In the genomic region with DNA sequence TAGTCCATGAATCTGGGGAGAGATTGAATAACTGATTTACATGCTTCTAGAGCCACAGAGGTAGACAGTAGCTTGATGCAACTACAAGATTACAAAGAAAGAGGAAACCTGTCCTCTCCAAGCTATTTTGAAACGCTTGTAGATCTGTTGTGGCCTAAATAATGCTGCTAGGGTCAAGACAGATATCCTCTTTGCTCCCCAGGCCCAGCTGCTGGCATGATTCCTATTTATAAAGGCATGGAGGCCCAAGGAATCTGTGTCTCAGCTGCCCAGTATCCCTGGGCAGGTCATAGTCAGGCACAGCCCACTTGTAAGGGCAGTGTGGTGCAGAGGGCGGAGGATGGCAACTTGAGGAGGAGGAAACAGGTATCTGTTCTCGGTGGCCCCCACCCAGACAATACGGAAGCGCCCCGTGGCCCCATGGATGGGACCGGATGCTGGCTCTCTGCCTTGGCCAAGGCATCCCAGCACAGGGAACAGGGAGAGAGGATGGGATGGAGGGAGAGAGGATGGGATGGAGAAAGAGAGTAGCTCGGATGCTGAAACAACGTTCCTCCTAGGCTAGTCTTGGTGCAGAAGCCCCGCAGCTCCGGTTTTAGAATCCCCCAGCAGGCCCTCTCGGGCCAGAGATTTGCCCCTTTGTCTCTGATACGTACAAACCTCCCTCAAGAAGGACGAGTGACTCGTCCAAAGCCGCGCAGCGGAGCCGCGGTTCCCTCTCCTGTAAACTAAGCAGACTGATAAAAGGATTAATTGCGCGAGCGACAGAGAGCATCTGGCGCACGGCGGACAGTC, we compare ENCODE assay signal across 8 cellular contexts. TPM values are rescaled to one million over a fixed set of nuclear protein-coding genes. Genes with fewer than 3 reads are reported as not detected.
DNase-seq lines count a peak whose midpoint lies in the region; ATAC-seq and TF ChIP-seq lines count a peak whose summit lies in the region.

No MANE protein-coding gene starts in this region.

- DNase-seq in CD1c-positive myeloid dendritic cell (ENCODE audit: extremely low spot score) (peak; percentile 37), mucosa of gallbladder (ENCODE audit: low spot score) (peak; percentile 28), thyroid gland (peak; percentile 13 to 20), islet precursor cell (no peak)
- DNase-seq in effector memory CD4-positive, alpha-beta T cell = peak; percentile 8 to 31 (median 15)

- peak overlapping the region; percentile 75 for H3K4me3 ChIP-seq in effector memory CD4-positive, alpha-beta T cell (ENCODE audit: insufficient read depth, low read depth, low read length, poor library complexity, severe bottlenecking)
- H3K4me3 ChIP-seq in thyroid gland (replicated peaks in 1 of 3) = peak overlapping the region in 2 of 3 donors; percentile 19 to 64

- H3K4me1 ChIP-seq in effector memory CD4-positive, alpha-beta T cell (ENCODE audit: control insufficient read depth, insufficient read depth, low read length, poor library complexity, severe bottlenecking) = peaks cover 7% of the 10 kb centered on the region
- peaks cover 12 to 19% of the 10 kb centered on the region in 2 donors for H3K4me1 ChIP-seq in thyroid gland

- ATAC-seq in GM19351 (IDR thresholded peaks at IDR 0.05; ENCODE audit: unreplicated experiment) (peak; percentile 30), HG03432 (IDR thresholded peaks at IDR 0.05; ENCODE audit: unreplicated experiment) (peak; percentile 24)
- peak; percentile 1 to 4 for ATAC-seq in activated CD4-positive, CD25-positive, alpha-beta regulatory T cell treated with anti-CD3 and anti-CD28 coated beads, Interleukin-2, amount 50 U/mL, for 24 hours

- no peaks in the 10 kb centered on the region for H3K9me3 ChIP-seq in effector memory CD4-positive, alpha-beta T cell (ENCODE audit: control insufficient read depth, low read length)
- no peaks in the 10 kb centered on the region for H3K9me3 ChIP-seq in thyroid gland

- H3K27me3 ChIP-seq in effector memory CD4-positive, alpha-beta T cell (replicated peaks; ENCODE audit: control insufficient read depth, insufficient read depth, low read length, poor library complexity, severe bottlenecking) = no peaks in the 10 kb centered on the region
- no peaks in the 10 kb centered on the region for H3K27me3 ChIP-seq in thyroid gland

- TF ChIP-seq CTCF in thyroid gland (IDR thresholded peaks at IDR 0.05) = no peak

- no peaks in the 10 kb centered on the region for H3K36me3 ChIP-seq in effector memory CD4-positive, alpha-beta T cell (ENCODE audit: control insufficient read depth, insufficient read depth, low read length)
- H3K36me3 ChIP-seq in thyroid gland = no peaks in the 10 kb centered on the region

- 13 to 15% methylated on average over 26 of the region's 26 CpGs for WGBS in thyroid gland, 2 donors

- intact Hi-C loops in thyroid gland (cut with DNase I) = no loop called here

- peak overlapping the region; percentile 83 for H3K27ac ChIP-seq in effector memory CD4-positive, alpha-beta T cell (ENCODE audit: insufficient read depth, low read length, poor library complexity, severe bottlenecking)
- peak overlapping the region in 2 of 3 donors; percentile 52 to 66 for H3K27ac ChIP-seq in thyroid gland

- no peak for TF ChIP-seq POLR2A in thyroid gland (IDR thresholded peaks at IDR 0.05)

RNA-seq across cellular contexts. Expression of a gene that starts 0.8 kb away (rescaled TPM):
- total RNA-seq in mucosa of gallbladder = 34.0 TPM
- 10 to 100 TPM; 23.0 to 53.2 (median 34.6) TPM for total RNA-seq in thyroid gland

RNA-seq across cellular contexts. Expression of a gene that starts 50.5 kb away (rescaled TPM):
- total RNA-seq in mucosa of gallbladder = 221 TPM
- 10 to 100 TPM; 18.5 to 81.4 (median 32.4) TPM for total RNA-seq in thyroid gland
